ENCODE assay signal across 1 cellular context in the genomic region with DNA sequence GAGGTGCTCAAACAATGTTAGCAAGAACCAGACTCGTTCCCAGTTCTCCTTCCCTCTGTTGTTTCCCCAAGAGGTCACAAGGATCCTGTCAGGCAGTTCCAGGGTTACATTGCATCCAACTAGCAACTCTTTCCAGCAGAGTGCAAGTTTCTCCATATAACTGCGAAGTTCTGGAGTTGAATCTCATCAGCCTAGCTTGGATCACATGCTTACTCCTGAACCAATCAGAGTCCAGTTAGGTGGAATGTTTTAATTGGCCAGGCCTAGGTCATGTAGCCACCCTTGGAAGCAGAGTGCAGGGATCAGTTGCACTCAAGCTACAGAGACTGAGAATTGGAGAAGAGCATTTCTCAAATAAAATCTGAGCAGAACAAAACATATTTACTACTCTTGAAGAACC.
TF ChIP-seq lines count a peak whose summit lies in the region.

No MANE protein-coding gene starts in this region.

TF ChIP-seq in WTC11, 78 proteins besides CTCF, POLR2A, EP300 and RAD21 (continued from another document):
- TF ChIP-seq FOXP4 (CRISPR knock-in tag; IDR thresholded peaks at IDR 0.05), result no peak
- TF ChIP-seq CBFB (CRISPR knock-in tag; IDR thresholded peaks at IDR 0.05; ENCODE audit: low read depth), result no peak
